ENCODE assay signal across 1 cellular context in genomic region chr11:125082611-125083311, GRCh38.
TF ChIP-seq lines count a peak whose summit lies in the region.

No MANE protein-coding gene starts in this region.

TF ChIP-seq in HepG2, 621 proteins besides CTCF, POLR2A, EP300 and RAD21:
- TF ChIP-seq CENPX (CRISPR knock-in tag; IDR thresholded peaks at IDR 0.05) (no peak), SOX13 (IDR thresholded peaks at IDR 0.05) (no peak), SOX13 (CRISPR knock-in tag; conservative IDR thresholded peaks at IDR 0.05 in 1 of 2, IDR thresholded peaks at IDR 0.05 in 1 of 2) (peak in 1 of 2 experiments; percentile 62; a peak in 1 of 4 replicates), CBX2 (IDR thresholded peaks at IDR 0.05; ENCODE audit: low read depth, low read length) (no peak), CBX2 (CRISPR knock-in tag; IDR thresholded peaks at IDR 0.05; ENCODE audit: low read depth) (no peak), RARA (CRISPR knock-in tag; IDR thresholded peaks at IDR 0.05) (peak; percentile 26; the same call in 1 of the 2 replicates), ZNF564 (CRISPR knock-in tag; IDR thresholded peaks at IDR 0.05) (no peak), SKI (IDR thresholded peaks at IDR 0.05; ENCODE audit: partially characterized antibody) (peak; percentile 34), SOX6 (IDR thresholded peaks at IDR 0.05) (no peak), SOX6 (CRISPR knock-in tag; IDR thresholded peaks at IDR 0.05) (0 out of 2 replicates have a peak, but pooled peaks have one; percentile 22), FOSL2 (CRISPR knock-in tag; IDR thresholded peaks at IDR 0.05) (0 out of 2 replicates have a peak, but pooled peaks have one; percentile 19), SOX5 (CRISPR knock-in tag; IDR thresholded peaks at IDR 0.05; ENCODE audit: borderline replicate concordance) (0 out of 2 replicates have a peak, but pooled peaks have one; percentile 42), SAP130 (CRISPR knock-in tag; IDR thresholded peaks at IDR 0.05; ENCODE audit: low read depth) (peak; percentile 35; the same call in 1 of the 2 replicates), ZNF687 (CRISPR knock-in tag; IDR thresholded peaks at IDR 0.05) (peak; percentile 16; the same call in 1 of the 2 replicates), HMGA1 (CRISPR knock-in tag; conservative IDR thresholded peaks at IDR 0.05) (no peak)
- TF ChIP-seq, protein P1, sequence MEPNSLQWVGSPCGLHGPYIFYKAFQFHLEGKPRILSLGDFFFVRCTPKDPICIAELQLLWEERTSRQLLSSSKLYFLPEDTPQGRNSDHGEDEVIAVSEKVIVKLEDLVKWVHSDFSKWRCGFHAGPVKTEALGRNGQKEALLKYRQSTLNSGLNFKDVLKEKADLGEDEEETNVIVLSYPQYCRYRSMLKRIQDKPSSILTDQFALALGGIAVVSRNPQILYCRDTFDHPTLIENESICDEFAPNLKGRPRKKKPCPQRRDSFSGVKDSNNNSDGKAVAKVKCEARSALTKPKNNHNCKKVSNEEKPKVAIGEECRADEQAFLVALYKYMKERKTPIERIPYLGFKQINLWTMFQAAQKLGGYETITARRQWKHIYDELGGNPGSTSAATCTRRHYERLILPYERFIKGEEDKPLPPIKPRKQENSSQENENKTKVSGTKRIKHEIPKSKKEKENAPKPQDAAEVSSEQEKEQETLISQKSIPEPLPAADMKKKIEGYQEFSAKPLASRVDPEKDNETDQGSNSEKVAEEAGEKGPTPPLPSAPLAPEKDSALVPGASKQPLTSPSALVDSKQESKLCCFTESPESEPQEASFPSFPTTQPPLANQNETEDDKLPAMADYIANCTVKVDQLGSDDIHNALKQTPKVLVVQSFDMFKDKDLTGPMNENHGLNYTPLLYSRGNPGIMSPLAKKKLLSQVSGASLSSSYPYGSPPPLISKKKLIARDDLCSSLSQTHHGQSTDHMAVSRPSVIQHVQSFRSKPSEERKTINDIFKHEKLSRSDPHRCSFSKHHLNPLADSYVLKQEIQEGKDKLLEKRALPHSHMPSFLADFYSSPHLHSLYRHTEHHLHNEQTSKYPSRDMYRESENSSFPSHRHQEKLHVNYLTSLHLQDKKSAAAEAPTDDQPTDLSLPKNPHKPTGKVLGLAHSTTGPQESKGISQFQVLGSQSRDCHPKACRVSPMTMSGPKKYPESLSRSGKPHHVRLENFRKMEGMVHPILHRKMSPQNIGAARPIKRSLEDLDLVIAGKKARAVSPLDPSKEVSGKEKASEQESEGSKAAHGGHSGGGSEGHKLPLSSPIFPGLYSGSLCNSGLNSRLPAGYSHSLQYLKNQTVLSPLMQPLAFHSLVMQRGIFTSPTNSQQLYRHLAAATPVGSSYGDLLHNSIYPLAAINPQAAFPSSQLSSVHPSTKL (CRISPR knock-in tag; IDR thresholded peaks at IDR 0.05) = peak; percentile 46; the same call in 1 of the 2 replicates
- TF ChIP-seq, protein P2, sequence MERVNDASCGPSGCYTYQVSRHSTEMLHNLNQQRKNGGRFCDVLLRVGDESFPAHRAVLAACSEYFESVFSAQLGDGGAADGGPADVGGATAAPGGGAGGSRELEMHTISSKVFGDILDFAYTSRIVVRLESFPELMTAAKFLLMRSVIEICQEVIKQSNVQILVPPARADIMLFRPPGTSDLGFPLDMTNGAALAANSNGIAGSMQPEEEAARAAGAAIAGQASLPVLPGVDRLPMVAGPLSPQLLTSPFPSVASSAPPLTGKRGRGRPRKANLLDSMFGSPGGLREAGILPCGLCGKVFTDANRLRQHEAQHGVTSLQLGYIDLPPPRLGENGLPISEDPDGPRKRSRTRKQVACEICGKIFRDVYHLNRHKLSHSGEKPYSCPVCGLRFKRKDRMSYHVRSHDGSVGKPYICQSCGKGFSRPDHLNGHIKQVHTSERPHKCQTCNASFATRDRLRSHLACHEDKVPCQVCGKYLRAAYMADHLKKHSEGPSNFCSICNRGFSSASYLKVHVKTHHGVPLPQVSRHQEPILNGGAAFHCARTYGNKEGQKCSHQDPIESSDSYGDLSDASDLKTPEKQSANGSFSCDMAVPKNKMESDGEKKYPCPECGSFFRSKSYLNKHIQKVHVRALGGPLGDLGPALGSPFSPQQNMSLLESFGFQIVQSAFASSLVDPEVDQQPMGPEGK (CRISPR knock-in tag; IDR thresholded peaks at IDR 0.05) = peak; percentile 17; the same call in 1 of the 2 replicates
